Comparison of ENCODE assay signal across 17 cellular contexts in the genomic region with DNA sequence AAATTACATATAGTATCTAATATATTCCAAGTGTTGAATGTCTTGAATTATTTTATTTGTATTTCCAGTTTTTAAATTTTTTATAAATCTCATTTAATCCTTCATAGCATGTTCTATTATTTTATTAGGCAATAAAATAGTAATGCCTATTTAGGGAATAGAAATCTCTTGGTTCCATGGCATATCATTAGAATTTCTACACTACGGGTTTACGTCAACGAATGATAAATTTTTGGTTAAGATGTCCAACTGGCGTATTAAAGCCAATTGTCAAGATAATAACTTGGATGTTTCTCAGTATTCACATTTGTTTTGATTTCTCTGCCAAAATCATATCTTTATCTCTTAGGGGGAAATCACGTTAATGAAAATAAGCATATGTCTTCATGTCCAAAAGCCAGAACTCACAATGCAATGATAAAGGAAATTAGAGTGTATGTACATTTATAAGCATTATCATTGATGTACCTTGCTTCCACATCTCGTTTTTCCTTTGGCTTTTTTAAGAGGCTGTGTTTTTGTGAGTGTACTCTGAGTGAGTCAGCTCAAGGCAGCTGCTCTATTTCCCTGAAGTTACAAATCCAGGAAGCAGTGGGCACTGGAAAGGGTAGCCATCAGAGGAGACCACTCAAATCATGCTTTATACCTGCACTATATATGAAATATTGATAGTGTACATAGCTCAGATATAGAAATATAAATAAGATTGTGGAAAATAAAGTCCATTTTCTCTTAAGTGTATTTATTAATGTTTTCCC.
DNase-seq lines count a peak whose midpoint lies in the region; ATAC-seq, FAIRE-seq and TF ChIP-seq lines count a peak whose summit lies in the region.
"Had no signal": no experiment of that assay in that cellular context is flagged by ENCODE, and none has a peak within 500 bp of the region (broad histone marks: within the 10 kb centered on the region; RNA-seq: fewer than 3 reads in every experiment).

No MANE protein-coding gene starts in this region.

- H3K36me3 ChIP-seq in BE2C (no peaks in the 10 kb centered on the region), PC-9 (ENCODE audit: low read depth) (no peaks in the 10 kb centered on the region), kidney epithelial cell (ENCODE audit: control insufficient read depth, insufficient read depth, low read length) (no peaks in the 10 kb centered on the region)

- H2AFZ ChIP-seq in PC-9: 0 out of 2 replicates have a peak overlapping the region, but pooled peaks have one; percentile 4

- H3K27ac Mint-ChIP-seq in activated T-cell treated with anti-CD3 and anti-CD28 coated beads, Interleukin-2, amount 50 U/mL, for 24 hours: no peak overlapping the region
- H3K27ac Mint-ChIP-seq: activated B cell treated with CpG ODN at 0.5 μM for 24 hours had no signal

- no peaks in the 10 kb centered on the region for H3K9me3 ChIP-seq in BE2C
- no peaks in the 10 kb centered on the region for H3K9me3 ChIP-seq in PC-9 (ENCODE audit: insufficient read depth, low read depth)

- H3K4me3 ChIP-seq in BE2C (ENCODE audit: low read depth, low read length) (no peak overlapping the region), PC-9 (no peak overlapping the region), kidney epithelial cell (ENCODE audit: low read depth, low read length) (no peak overlapping the region)
- H3K4me3 ChIP-seq: skin epidermis had no signal

- POLR2A ChIA-PET in PC-9 (lab: Charles Lee; ENCODE audit: unreplicated experiment): no interaction called here

- no TSS peak for BruUV-seq in PC-9 (replicated peaks; lab: Mats Ljungman, UMichigan)

- TF ChIP-seq CTCF in BE2C (IDR thresholded peaks at IDR 0.05; ENCODE audit: low read depth, low read length): no peak
- no peak for TF ChIP-seq CTCF in PC-9 (conservative IDR thresholded peaks at IDR 0.05)
- TF ChIP-seq CTCF in kidney epithelial cell (IDR thresholded peaks at IDR 0.05; ENCODE audit: insufficient read depth, low read length, poor library complexity, severe bottlenecking): no peak

- H3K27ac ChIP-seq in PC-9: no peak overlapping the region
- H3K27ac ChIP-seq: skin epidermis had no signal

- no peaks in the 10 kb centered on the region for H3K27me3 Mint-ChIP-seq in activated T-cell treated with anti-CD3 and anti-CD28 coated beads, Interleukin-2, amount 50 U/mL, for 24 hours
- H3K27me3 Mint-ChIP-seq: activated B cell treated with CpG ODN at 0.5 μM for 24 hours, IgD-negative memory B cell had no signal

- H4K20me1 ChIP-seq in PC-9 (ENCODE audit: insufficient read depth): no peaks in the 10 kb centered on the region

- DNase-seq in BE2C (peak; percentile 13), PC-9 (no peak), kidney epithelial cell (ENCODE audit: low read depth) (peak; percentile 16), 8988T (no peak), NCI-H2227 treated with DMSO at 0.1 percent for 48 hours (lab: John Stamatoyannopoulos, UW) (no peak)
- DNase-seq in activated T-cell treated with anti-CD3 and anti-CD28 coated beads, Interleukin-2, amount 50 U/mL, for 24 hours: no peak
- DNase-seq: activated B cell treated with CpG ODN at 0.5 μM for 24 hours; activated naive CD4-positive, alpha-beta T cell treated with anti-CD3 and anti-CD28 coated beads, Interleukin-2, amount 50 U/mL, for 16 hours; cerebellar nuclear complex; NCI-H1048; NCI-H510A; OCI-M1; SW 1271 had no signal

- H3K4me1 Mint-ChIP-seq in activated T-cell treated with anti-CD3 and anti-CD28 coated beads, Interleukin-2, amount 50 U/mL, for 24 hours (ENCODE audit: low read depth): no peaks in the 10 kb centered on the region

- H3F3A ChIP-seq in PC-9 (ENCODE audit: insufficient read depth, low read depth): no peaks in the 10 kb centered on the region

- H3K4me3 Mint-ChIP-seq in activated T-cell treated with anti-CD3 and anti-CD28 coated beads, Interleukin-2, amount 50 U/mL, for 24 hours: no peak overlapping the region
- H3K4me3 Mint-ChIP-seq: activated B cell treated with CpG ODN at 0.5 μM for 24 hours, IgD-negative memory B cell had no signal

- CTCF ChIA-PET in PC-9 (lab: Charles Lee): no interaction called here

- intact Hi-C loops in PC-9 (cut with micrococcal nuclease; ENCODE audit: unreplicated experiment): no loop called here

- ATAC-seq in GM18870 (IDR thresholded peaks at IDR 0.05; ENCODE audit: unreplicated experiment): no peak

- H3K27me3 ChIP-seq in BE2C (no peaks in the 10 kb centered on the region), PC-9 (ENCODE audit: insufficient read depth, low read depth) (no peaks in the 10 kb centered on the region), kidney epithelial cell (ENCODE audit: control insufficient read depth, insufficient read depth, low read length) (no peaks in the 10 kb centered on the region)

- H3K79me2 ChIP-seq in PC-9 (ENCODE audit: low read depth): no peaks in the 10 kb centered on the region

- H3K36me3 Mint-ChIP-seq in activated T-cell treated with anti-CD3 and anti-CD28 coated beads, Interleukin-2, amount 50 U/mL, for 24 hours (ENCODE audit: low read depth): no peaks in the 10 kb centered on the region

- no peak overlapping the region for H3K4me2 ChIP-seq in PC-9

- H3K9me2 ChIP-seq in PC-9 (ENCODE audit: insufficient read depth): no peaks in the 10 kb centered on the region

- H3K9me3 Mint-ChIP-seq in activated T-cell treated with anti-CD3 and anti-CD28 coated beads, Interleukin-2, amount 50 U/mL, for 24 hours: no peaks in the 10 kb centered on the region
- H3K9me3 Mint-ChIP-seq: activated B cell treated with CpG ODN at 0.5 μM for 24 hours, IgD-negative memory B cell had no signal

- peaks cover 2% of the 10 kb centered on the region; the same call in 1 of the 2 replicates for H3K4me1 ChIP-seq in BE2C
- no peaks in the 10 kb centered on the region for H3K4me1 ChIP-seq in PC-9 (replicated peaks; ENCODE audit: insufficient read depth)

- peak; percentile 76 for FAIRE-seq in endometrium (lab: Jason Lieb, UNC)

Comparison
In these comparisons a context has a peak if more than half of its experiments do, and no peak if none do; other contexts are left out.
1. DNase-seq: peak in BE2C (single experiment) and kidney epithelial cell (single experiment); none in PC-9 (0 of 2), 8988T (single experiment), activated T-cell treated with anti-CD3 and anti-CD28 coated beads, Interleukin-2, amount 50 U/mL, for 24 hours (single experiment) and NCI-H2227 treated with DMSO at 0.1 percent for 48 hours (single experiment).